8 cellular contexts compared by ENCODE assay signal in the genomic region with DNA sequence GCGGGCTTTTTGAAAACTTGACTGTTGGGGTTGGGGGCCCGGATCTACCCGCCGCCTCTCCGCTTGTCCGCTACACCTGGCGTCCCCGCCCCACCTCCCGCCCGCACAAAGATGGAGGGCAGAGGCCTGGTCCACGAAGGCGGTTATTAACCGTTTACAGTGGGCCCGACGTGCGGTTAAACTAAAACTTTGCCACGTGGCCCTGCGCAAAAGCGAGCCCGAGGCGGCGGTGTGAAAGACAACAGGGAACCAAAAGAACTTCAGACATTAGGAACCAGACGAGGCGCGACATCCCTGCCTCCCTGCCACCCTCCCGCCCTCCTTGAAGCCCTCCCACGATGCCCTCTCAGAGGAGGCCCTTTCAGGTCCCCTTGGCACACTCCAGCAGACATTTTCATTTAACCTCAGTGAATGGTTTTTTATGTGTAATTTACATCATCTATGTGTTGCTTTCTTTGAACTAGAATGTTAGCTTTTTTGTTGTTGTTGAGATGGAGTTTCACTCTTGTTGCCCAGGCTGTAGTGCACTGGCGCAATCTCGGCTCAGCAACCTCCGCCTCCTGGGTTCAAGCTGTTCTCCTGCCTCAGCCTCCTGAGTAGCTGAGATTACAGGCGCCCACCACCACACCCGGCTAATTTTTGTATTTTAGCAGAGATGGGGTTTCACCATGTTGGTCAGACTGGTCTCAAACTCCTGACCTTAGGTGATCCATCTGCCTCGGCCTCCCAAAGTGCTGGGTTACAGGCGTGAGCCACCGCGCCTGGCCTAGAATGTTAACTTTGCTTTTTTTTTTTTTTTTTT. TPM values are rescaled to one million over a fixed set of nuclear protein-coding genes. Genes with fewer than 3 reads are reported as not detected.
DNase-seq lines count a peak whose midpoint lies in the region; ATAC-seq, FAIRE-seq and TF ChIP-seq lines count a peak whose summit lies in the region.

No MANE protein-coding gene starts in this region.

- intact Hi-C loops in CD4-positive, alpha-beta T cell (cut with DNase I, micrococcal nuclease) = loop anchor here (2.0 to 10.0 kb wide), 6 partner anchors 132 to 820 kb away; a partner anchor contains a TSS
- intact Hi-C loops in pancreas (cut with DNase I) = no loop called here

- H3K4me2 ChIP-seq in fibroblast of lung (ENCODE audit: extremely low read depth, insufficient read depth, low read length) = peak overlapping the region; percentile 59

- TF ChIP-seq CTCF in CD4-positive, alpha-beta T cell (IDR thresholded peaks at IDR 0.05) = no peak
- TF ChIP-seq CTCF in RWPE2 (IDR thresholded peaks at IDR 0.05; ENCODE audit: poor library complexity, severe bottlenecking) (no peak), fibroblast of lung (conservative IDR thresholded peaks at IDR 0.05 in 1 of 2, IDR thresholded peaks at IDR 0.05 in 1 of 2; ENCODE audit: low read depth in 1 of 2, low read length in 2 of 2) (no peak), pancreas (IDR thresholded peaks at IDR 0.05) (no peak)

- no peak for FAIRE-seq in pancreas (lab: Jason Lieb, UNC)

- peak overlapping the region; percentile 100 for H3K27ac Mint-ChIP-seq in CD4-positive, alpha-beta T cell

- peaks cover 49% of the 10 kb centered on the region for H3K36me3 Mint-ChIP-seq in CD4-positive, alpha-beta T cell (ENCODE audit: low read depth)

- peaks cover 11% of the 10 kb centered on the region for H4K20me1 ChIP-seq in fibroblast of lung (ENCODE audit: control insufficient read depth, extremely low read depth, insufficient read depth, low read length)

- no peaks in the 10 kb centered on the region for H3K9me3 Mint-ChIP-seq in CD4-positive, alpha-beta T cell

- H2AFZ ChIP-seq in fibroblast of lung (ENCODE audit: low read length) = peak overlapping the region; percentile 85

- 27 to 28% methylated on average over 36 of the region's 36 CpGs for WGBS in pancreas, 2 donors

- no peaks in the 10 kb centered on the region for H3K27me3 ChIP-seq in CD4-positive, alpha-beta T cell (ENCODE audit: control insufficient read depth, insufficient read depth, low read length)
- H3K27me3 ChIP-seq in RWPE2 (ENCODE audit: insufficient read depth, poor library complexity, severe bottlenecking) (no peaks in the 10 kb centered on the region), fibroblast of lung (ENCODE audit: control insufficient read depth, insufficient read depth, low read length) (no peaks in the 10 kb centered on the region), pancreas (no peaks in the 10 kb centered on the region)

- peak overlapping the region; percentile 97 for H3K4me3 Mint-ChIP-seq in CD4-positive, alpha-beta T cell

- H3K4me3 ChIP-seq in RWPE2 (ENCODE audit: severe bottlenecking) (peak overlapping the region; percentile 59), fibroblast of lung (replicated peaks in 1 of 4; ENCODE audit: control extremely low read depth in 1 of 4, insufficient read depth in 1 of 4, low read depth in 3 of 4, low read length in 4 of 4) (peak overlapping the region; percentile 81 to 100 (median 96)), pancreas (peak overlapping the region; percentile 62 to 95 (median 80))

- H3K27ac ChIP-seq in CD4-positive, alpha-beta T cell (ENCODE audit: low read depth, low read length) = peak overlapping the region; percentile 100
- H3K27ac ChIP-seq in RWPE2 (ENCODE audit: poor library complexity, severe bottlenecking) = peak overlapping the region; percentile 80
- H3K27ac ChIP-seq in fibroblast of lung (ENCODE audit: insufficient read depth, low read length) = peak overlapping the region; percentile 98
- peak overlapping the region; percentile 97 to 100 (median 99) for H3K27ac ChIP-seq in pancreas

- CTCF ChIA-PET in CD4-positive, alpha-beta T cell (lab: Charles Lee) = interaction anchor here (1.0 kb wide), 1 partner anchor 95 kb away, joined by 3 read pairs; no protein-coding TSS in a partner anchor

- no peaks in the 10 kb centered on the region for H3K27me3 Mint-ChIP-seq in CD4-positive, alpha-beta T cell

- POLR2A ChIA-PET in CD4-positive, alpha-beta T cell (lab: Charles Lee) = interaction anchor here (0.9 to 3.2 kb wide), 11 partner anchors 14 to 820 kb away, joined by 3 to 80 read pairs (median 18); a partner anchor contains a TSS

- peaks cover 34% of the 10 kb centered on the region for H3K36me3 ChIP-seq in RWPE2 (ENCODE audit: low read depth)
- H3K36me3 ChIP-seq in fibroblast of lung (ENCODE audit: control insufficient read depth, insufficient read depth, low read length) = no peaks in the 10 kb centered on the region
- H3K36me3 ChIP-seq in pancreas = no peaks in the 10 kb centered on the region

- ATAC-seq in CD4-positive, alpha-beta T cell (ENCODE audit: poor library complexity) = peak; percentile 18
- ATAC-seq in GM21723 (IDR thresholded peaks at IDR 0.05; ENCODE audit: unreplicated experiment) (peak; percentile 24), RWPE2 (ENCODE audit: low read depth) (peak; percentile 37), pancreas (peak; percentile 23 to 56 (median 34))

- H3K9me3 ChIP-seq in CD4-positive, alpha-beta T cell (ENCODE audit: control insufficient read depth, low read length) = no peaks in the 10 kb centered on the region
- no peaks in the 10 kb centered on the region for H3K9me3 ChIP-seq in RWPE2 (ENCODE audit: severe bottlenecking)
- H3K9me3 ChIP-seq in fibroblast of lung (ENCODE audit: control insufficient read depth, insufficient read depth, low read depth, low read length) = no peaks in the 10 kb centered on the region
- H3K9me3 ChIP-seq in pancreas = no peaks in the 10 kb centered on the region

- peaks cover 39% of the 10 kb centered on the region for H3K79me2 ChIP-seq in fibroblast of lung (ENCODE audit: control insufficient read depth, insufficient read depth, low read length)

- peak overlapping the region; percentile 99 for H3K9ac ChIP-seq in fibroblast of lung (ENCODE audit: insufficient read depth, low read length)

- no peak for DNase-seq in CD4-positive, alpha-beta T cell
- DNase-seq in RWPE2 (ENCODE audit: low spot score) (peak; percentile 74), fibroblast of lung (ENCODE audit: low read depth in 2 of 2) (no peak), pancreas (peak in 2 of 6 donors; percentile 14 to 18), HPDE6-E6E7 (ENCODE audit: extremely low spot score) (no peak), putamen (ENCODE audit: low spot score) (no peak)
- no peak for DNase-seq in stimulated activated naive CD4-positive, alpha-beta T cell treated with Interleukin-2 at 50 U/mL for 16 hours (lab: John Stamatoyannopoulos, UW)

- H3K4me1 Mint-ChIP-seq in CD4-positive, alpha-beta T cell (ENCODE audit: low read depth) = peaks cover 34% of the 10 kb centered on the region

- H3K4me1 ChIP-seq in RWPE2 (ENCODE audit: insufficient read depth, poor library complexity, severe bottlenecking) (peaks cover 6% of the 10 kb centered on the region), fibroblast of lung (ENCODE audit: control insufficient read depth, extremely low read depth, insufficient read depth, low read length) (peaks cover 3% of the 10 kb centered on the region), pancreas (peaks cover 4 to 17% (median 16%) of the 10 kb centered on the region in 3 donors)

RNA-seq across cellular contexts. Expression of a gene that starts 1.0 kb away (rescaled TPM):
- 10 to 100 TPM; 52.7 to 53.2 TPM for total RNA-seq in CD4-positive, alpha-beta T cell
- 9.4 and 12.8 TPM in 2 replicates for total RNA-seq in fibroblast of lung
- polyA plus RNA-seq in fibroblast of lung = 10.7 and 11.6 TPM in 2 replicates
- 20.7 and 22.2 TPM in 2 replicates for polyA plus RNA-seq in fibroblast of lung (2012)
- polyA minus RNA-seq in fibroblast of lung (ENCODE audit: low replicate concordance) = 3.7 and 4.0 TPM in 2 replicates
- total RNA-seq in pancreas = 10 to 100 TPM in 4 of 6 donors, 1 to 10 TPM in 2; 8.0 to 14.1 (median 12.2) TPM
- 10 to 100 TPM in 1 of 2 donors, 1 to 10 TPM in 1; 9.7 to 13.8 TPM for polyA plus RNA-seq in pancreas

RNA-seq across cellular contexts. Expression of a gene that starts 19.3 kb away (rescaled TPM):
- 10 to 100 TPM; 22.0 to 25.9 TPM for total RNA-seq in CD4-positive, alpha-beta T cell
- total RNA-seq in fibroblast of lung = 1.5 and 2.3 TPM in 2 replicates
- 0.60 and 1.1 TPM in 2 replicates for polyA plus RNA-seq in fibroblast of lung
- polyA plus RNA-seq in fibroblast of lung (2012) = 0.41 and 0.54 TPM in 2 replicates
- polyA minus RNA-seq in fibroblast of lung (ENCODE audit: low replicate concordance) = 4.9 and 14.3 TPM in 2 replicates
- 1 to 10 TPM; 1.8 to 4.7 (median 2.9) TPM for total RNA-seq in pancreas
- polyA plus RNA-seq in pancreas = 1 to 10 TPM; 3.4 to 6.6 TPM

Comparison
In these comparisons a context has a peak if more than half of its experiments do, and no peak if none do; other contexts are left out.
1. intact Hi-C loops: an anchor here in CD4-positive, alpha-beta T cell (2.0 to 10.0 kb wide); none called in pancreas.